Comparison of ENCODE assay signal across 23 cellular contexts in the genomic region with DNA sequence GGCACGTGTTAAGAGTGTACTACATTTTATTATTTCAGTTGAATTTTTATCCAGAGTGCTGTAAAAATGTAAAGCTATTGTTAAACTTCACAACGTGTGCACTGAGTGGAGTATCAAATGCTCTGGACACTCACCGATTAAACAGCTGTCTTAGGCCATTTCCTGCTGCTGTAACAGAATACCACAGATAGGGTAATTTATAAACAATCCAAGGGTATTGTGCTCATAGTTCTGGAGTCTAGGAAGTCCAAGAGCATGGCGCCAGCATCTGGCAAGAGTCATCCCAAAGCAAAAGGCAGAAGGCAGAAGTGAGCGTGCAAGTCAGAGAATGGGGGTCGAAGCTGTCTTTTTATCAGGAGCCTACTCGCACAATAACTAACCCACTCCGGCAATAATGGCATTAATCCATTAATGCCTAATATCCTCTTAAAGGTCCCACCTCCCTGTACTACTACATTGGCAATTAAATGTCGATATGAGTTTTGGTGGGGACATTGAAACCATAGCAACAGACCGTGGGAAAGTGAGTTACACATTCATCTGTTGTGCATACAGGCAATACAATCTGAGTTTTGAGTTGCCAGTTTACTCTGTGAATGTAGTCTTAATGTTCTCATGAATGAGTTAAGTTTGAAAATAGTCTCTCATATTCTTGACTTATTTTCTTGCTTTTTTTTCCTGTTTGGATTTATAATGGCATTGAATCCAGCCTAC.
"Had no signal": no experiment of that assay in that cellular context is flagged by ENCODE, and none has a peak within 500 bp of the region (broad histone marks: within the 10 kb centered on the region; RNA-seq: fewer than 3 reads in every experiment).

No MANE protein-coding gene starts in this region.

- H3K4me2 ChIP-seq: neural progenitor cell, smooth muscle cell had no signal

- DNase-seq: activated B cell treated with CpG ODN at 0.5 μM for 24 hours; activated CD4-positive, alpha-beta memory T cell treated with anti-CD3 and anti-CD28 coated beads for 36 hours; activated CD4-positive, alpha-beta T cell treated with anti-CD3 and anti-CD28 coated beads for 4 hours; activated naive CD8-positive, alpha-beta T cell treated with anti-CD3 and anti-CD28 coated beads for 36 hours; activated T-cell treated with anti-CD3 and anti-CD28 coated beads for 4 hours; amniotic stem cell; caudate nucleus; heart right ventricle; immature natural killer cell; left ventricle myocardium superior; mucosa of descending colon; naive thymus-derived CD4-positive, alpha-beta T cell; psoas muscle; right cardiac atrium; stimulated activated CD4-positive, alpha-beta T cell treated with anti-CD3 and anti-CD28 coated beads, Interleukin-4, amount 100 ng/mL, for 24 hours; testis; upper lobe of right lung had no signal

- H3K27me3 ChIP-seq: heart right ventricle, neural progenitor cell, testis, upper lobe of right lung had no signal

- H3K4me1 ChIP-seq: neural progenitor cell, psoas muscle, testis, upper lobe of right lung had no signal

- H3K27ac ChIP-seq: coronary artery, heart right ventricle, neural progenitor cell, psoas muscle, testis, upper lobe of right lung had no signal

- H3K36me3 ChIP-seq: neural progenitor cell had no signal

- H3K4me3 Mint-ChIP-seq: activated B cell treated with CpG ODN at 0.5 μM for 24 hours; activated CD4-positive, alpha-beta memory T cell treated with anti-CD3 and anti-CD28 coated beads for 36 hours; activated naive CD8-positive, alpha-beta T cell treated with anti-CD3 and anti-CD28 coated beads for 36 hours; brain; immature natural killer cell; naive thymus-derived CD4-positive, alpha-beta T cell; neural progenitor cell; stimulated activated effector memory CD8-positive, alpha-beta T cell treated with anti-CD3 and anti-CD28 coated beads, Interleukin-12 subunit alpha, Interleukin-12 subunit beta, amount 100 ng/mL, for 72 hours; T-helper 2 cell treated with Interferon-gamma antibody and Interleukin-4, amounts not matched to agents 5 μg/mL and 100 μg/mL, for 36 hours had no signal

- H3K9me3 ChIP-seq: heart right ventricle, mucosa of descending colon, psoas muscle, testis, upper lobe of right lung had no signal

- H3K9ac ChIP-seq: neural progenitor cell had no signal

- H3K4me3 ChIP-seq: coronary artery, heart right ventricle, mucosa of descending colon, neural progenitor cell, psoas muscle, smooth muscle cell, testis, upper lobe of right lung had no signal

- H3K4me1 Mint-ChIP-seq: activated B cell treated with CpG ODN at 0.5 μM for 24 hours, brain, immature natural killer cell had no signal

- ATAC-seq: heart right ventricle; left ventricle myocardium superior; mucosa of descending colon; naive thymus-derived CD4-positive, alpha-beta T cell; psoas muscle; right cardiac atrium; stimulated activated effector memory CD8-positive, alpha-beta T cell treated with anti-CD3 and anti-CD28 coated beads, Interleukin-12 subunit alpha, Interleukin-12 subunit beta, amount 100 ng/mL, for 72 hours; upper lobe of right lung had no signal

- H3K9me3 Mint-ChIP-seq: activated B cell treated with CpG ODN at 0.5 μM for 24 hours; activated CD4-positive, alpha-beta memory T cell treated with anti-CD3 and anti-CD28 coated beads for 36 hours; activated naive CD8-positive, alpha-beta T cell treated with anti-CD3 and anti-CD28 coated beads for 36 hours; brain; immature natural killer cell; naive thymus-derived CD4-positive, alpha-beta T cell; neural progenitor cell; stimulated activated effector memory CD8-positive, alpha-beta T cell treated with anti-CD3 and anti-CD28 coated beads, Interleukin-12 subunit alpha, Interleukin-12 subunit beta, amount 100 ng/mL, for 72 hours; T-helper 2 cell treated with Interferon-gamma antibody and Interleukin-4, amounts not matched to agents 5 μg/mL and 100 μg/mL, for 36 hours had no signal

- H2AFZ ChIP-seq: neural progenitor cell had no signal

- H3K27ac Mint-ChIP-seq: activated B cell treated with CpG ODN at 0.5 μM for 24 hours; activated CD4-positive, alpha-beta memory T cell treated with anti-CD3 and anti-CD28 coated beads for 36 hours; activated naive CD8-positive, alpha-beta T cell treated with anti-CD3 and anti-CD28 coated beads for 36 hours; brain; immature natural killer cell; neural progenitor cell; stimulated activated effector memory CD8-positive, alpha-beta T cell treated with anti-CD3 and anti-CD28 coated beads, Interleukin-12 subunit alpha, Interleukin-12 subunit beta, amount 100 ng/mL, for 72 hours; T-helper 2 cell treated with Interferon-gamma antibody and Interleukin-4, amounts not matched to agents 5 μg/mL and 100 μg/mL, for 36 hours had no signal

- H3K27me3 Mint-ChIP-seq: activated B cell treated with CpG ODN at 0.5 μM for 24 hours; activated CD4-positive, alpha-beta memory T cell treated with anti-CD3 and anti-CD28 coated beads for 36 hours; activated naive CD8-positive, alpha-beta T cell treated with anti-CD3 and anti-CD28 coated beads for 36 hours; brain had no signal

- H3K36me3 Mint-ChIP-seq: activated CD4-positive, alpha-beta memory T cell treated with anti-CD3 and anti-CD28 coated beads for 36 hours; activated naive CD8-positive, alpha-beta T cell treated with anti-CD3 and anti-CD28 coated beads for 36 hours; immature natural killer cell; naive thymus-derived CD4-positive, alpha-beta T cell; stimulated activated effector memory CD8-positive, alpha-beta T cell treated with anti-CD3 and anti-CD28 coated beads, Interleukin-12 subunit alpha, Interleukin-12 subunit beta, amount 100 ng/mL, for 72 hours had no signal
